ENCODE assay signal across 7 cellular contexts in genomic region chr7:23347682-23348180, GRCh38. TPM values are rescaled to one million over a fixed set of nuclear protein-coding genes. Genes with fewer than 3 reads are reported as not detected.
DNase-seq lines count a peak whose midpoint lies in the region; ATAC-seq and TF ChIP-seq lines count a peak whose summit lies in the region.

No MANE protein-coding gene starts in this region.

- DNase-seq in NCI-H446 treated with DMSO at 0.1 percent for 48 hours (lab: John Stamatoyannopoulos, UW): peak; percentile 93
- DNase-seq in choroid plexus epithelial cell (ENCODE audit: low read depth): peak; percentile 90
- peak; percentile 77 for DNase-seq in retinal pigment epithelial cell (ENCODE audit: low read depth)
- no peak for DNase-seq in mucosa of gallbladder (ENCODE audit: low spot score)

- H3K4me3 ChIP-seq in choroid plexus epithelial cell (ENCODE audit: low read depth, low read length): peak overlapping the region; percentile 4
- H3K4me3 ChIP-seq in retinal pigment epithelial cell (ENCODE audit: low read length): peak overlapping the region; percentile 43

- peak; percentile 57 for ATAC-seq in GM18511 (IDR thresholded peaks at IDR 0.05; ENCODE audit: unreplicated experiment)
- no peak for ATAC-seq in HG02610 (IDR thresholded peaks at IDR 0.05; ENCODE audit: unreplicated experiment)
- no peak for ATAC-seq in GM18867 (IDR thresholded peaks at IDR 0.05; ENCODE audit: unreplicated experiment)

- TF ChIP-seq CTCF in choroid plexus epithelial cell (conservative IDR thresholded peaks at IDR 0.05; ENCODE audit: low read depth, low read length) (no peak), retinal pigment epithelial cell (conservative IDR thresholded peaks at IDR 0.05; ENCODE audit: low read depth, low read length) (no peak)

RNA-seq across cellular contexts. Expression of gene MALSU1, which starts 48.6 kb away (rescaled TPM):
- 40.5 TPM for total RNA-seq in mucosa of gallbladder
